ENCODE assay signal across 10 cellular contexts in genomic region chr5:10594591-10595210, GRCh38. TPM values are rescaled to one million over a fixed set of nuclear protein-coding genes. Genes with fewer than 3 reads are reported as not detected.
DNase-seq lines count a peak whose midpoint lies in the region; ATAC-seq, FAIRE-seq and TF ChIP-seq lines count a peak whose summit lies in the region.
"Had no signal": no experiment of that assay in that cellular context is flagged by ENCODE, and none has a peak within 500 bp of the region (broad histone marks: within the 10 kb centered on the region; RNA-seq: fewer than 3 reads in every experiment).

No MANE protein-coding gene starts in this region.

- CTCF ChIA-PET in CD4-positive, alpha-beta memory T cell (lab: Charles Lee; ENCODE audit: partially characterized antibody): no interaction called here

- peak overlapping the region in 6 of 8 donors; percentile 9 to 71 (median 54) for H3K4me3 Mint-ChIP-seq in CD4-positive, alpha-beta memory T cell

- no peaks in the 10 kb centered on the region for H3K36me3 ChIP-seq in CD4-positive, alpha-beta memory T cell (ENCODE audit: insufficient read depth, low read length)
- H3K36me3 ChIP-seq in bronchial epithelial cell (ENCODE audit: control insufficient read depth, insufficient read depth, low read length): no peaks in the 10 kb centered on the region
- no peaks in the 10 kb centered on the region for H3K36me3 ChIP-seq in neutrophil

- DNase-seq in CD4-positive, alpha-beta memory T cell: no peak
- DNase-seq in NCI-H2171 (lab: John Stamatoyannopoulos, UW) (peak; percentile 40), bronchial epithelial cell (ENCODE audit: low read depth) (peak; percentile 20), DMS153 (lab: John Stamatoyannopoulos, UW) (no peak), AML-193 (lab: John Stamatoyannopoulos, UW) (no peak), GM13976 (ENCODE audit: low spot score) (no peak)
- DNase-seq: stimulated activated CD4-positive, alpha-beta T cell treated with anti-CD3 and anti-CD28 coated beads, Interleukin-2, amount 100 ng/mL, for 48 hours had no signal

- POLR2A ChIA-PET in CD4-positive, alpha-beta memory T cell (lab: Charles Lee; ENCODE audit: partially characterized antibody): no interaction called here

- no peak for FAIRE-seq in bronchial epithelial cell (lab: Jason Lieb, UNC)

- TF ChIP-seq CTCF in bronchial epithelial cell (IDR thresholded peaks at IDR 0.05; ENCODE audit: insufficient read depth, low read length, severe bottlenecking) (no peak), neutrophil (IDR thresholded peaks at IDR 0.05) (no peak), GM13976 (IDR thresholded peaks at IDR 0.05; ENCODE audit: borderline replicate concordance, control extremely low read depth, extremely low read depth, insufficient read depth, missing control alignments) (no peak)

- H3K27me3 ChIP-seq in CD4-positive, alpha-beta memory T cell (ENCODE audit: insufficient read depth, low read length): no peaks in the 10 kb centered on the region
- no peaks in the 10 kb centered on the region for H3K27me3 ChIP-seq in bronchial epithelial cell (ENCODE audit: control insufficient read depth, insufficient read depth, low read length)
- H3K27me3 ChIP-seq in neutrophil: no peaks in the 10 kb centered on the region

- peaks cover 0 to 3% of the 10 kb centered on the region in 2 donors for H3K27me3 Mint-ChIP-seq in CD4-positive, alpha-beta memory T cell

- no peak overlapping the region for H3K4me3 ChIP-seq in CD4-positive, alpha-beta memory T cell (ENCODE audit: low read length in 2 of 2)
- H3K4me3 ChIP-seq in bronchial epithelial cell (ENCODE audit: low read depth, low read length) (no peak overlapping the region), neutrophil (ENCODE audit: low read depth in 1 of 2, low read length in 1 of 2) (no peak overlapping the region)
- H3K4me3 ChIP-seq: lung had no signal

- peaks cover 18% of the 10 kb centered on the region for H3K4me1 ChIP-seq in CD4-positive, alpha-beta memory T cell (ENCODE audit: insufficient read depth, low read length)
- H3K4me1 ChIP-seq in neutrophil (ENCODE audit: control insufficient read depth in 1 of 2, insufficient read depth in 1 of 2, low read depth in 1 of 2, low read length in 1 of 2): peaks cover 18 to 39% of the 10 kb centered on the region in 2 experiments

- H3K27ac ChIP-seq in CD4-positive, alpha-beta memory T cell (ENCODE audit: low read depth, low read length): no peak overlapping the region
- H3K27ac ChIP-seq in neutrophil: peak overlapping the region; percentile 3

- in situ Hi-C loops in GM13976 (cut with MboI; ENCODE audit: low sequenced_read_pairs, unreplicated experiment): no loop called here

- H3K27ac Mint-ChIP-seq in CD4-positive, alpha-beta memory T cell: peak overlapping the region in 4 of 7 donors; percentile 5 to 72 (median 44)

- intact Hi-C loops in CD4-positive, alpha-beta memory T cell (cut with micrococcal nuclease): no loop called here

- H3K4me1 Mint-ChIP-seq in CD4-positive, alpha-beta memory T cell: peaks cover 12 to 35% (median 23%) of the 10 kb centered on the region in 4 donors

- H3K9me3 Mint-ChIP-seq in CD4-positive, alpha-beta memory T cell: peaks cover 0 to 5% (median 0%) of the 10 kb centered on the region in 8 donors

- H3K9me3 ChIP-seq in CD4-positive, alpha-beta memory T cell (ENCODE audit: control insufficient read depth in 1 of 2, low read length in 2 of 2): no peaks in the 10 kb centered on the region
- H3K9me3 ChIP-seq in neutrophil: no peaks in the 10 kb centered on the region

- no peaks in the 10 kb centered on the region for H3K36me3 Mint-ChIP-seq in CD4-positive, alpha-beta memory T cell

- ATAC-seq in GM21515 (IDR thresholded peaks at IDR 0.05; ENCODE audit: unreplicated experiment): no peak

RNA-seq across cellular contexts. Expression of gene ANKRD33B, which starts 30.8 kb away (rescaled TPM):
- 1 to 10 TPM; 2.0 to 2.3 TPM for total RNA-seq in CD4-positive, alpha-beta memory T cell
- polyA plus RNA-seq in CD4-positive, alpha-beta memory T cell: under 1 TPM; 0.05 to 0.37 TPM
- under 0.01 and 0.13 TPM in 2 replicates for total RNA-seq in bronchial epithelial cell

Comparison
In these comparisons a context has a peak if more than half of its experiments do, and no peak if none do; other contexts are left out.
1. DNase-seq: peak in NCI-H2171 (single experiment) and bronchial epithelial cell (single experiment); none in CD4-positive, alpha-beta memory T cell (0 of 5), DMS153 (single experiment), AML-193 (0 of 2) and GM13976 (single experiment).